ENCODE assay signal across 1 cellular context in genomic region chr5:42970636-42971559, GRCh38.
TF ChIP-seq lines count a peak whose summit lies in the region.

No MANE protein-coding gene starts in this region.

TF ChIP-seq in K562, 482 proteins besides CTCF, POLR2A, EP300 and RAD21 (continued from another document):
- TF ChIP-seq PRDM10 (IDR thresholded peaks at IDR 0.05; ENCODE audit: partially characterized antibody) (no peak), ELK1 (CRISPR knock-in tag; IDR thresholded peaks at IDR 0.05) (no peak), GTF2E2 (tag; IDR thresholded peaks at IDR 0.05) (no peak), CTCFL (IDR thresholded peaks at IDR 0.05; ENCODE audit: borderline replicate concordance, insufficient read depth, low read depth, low read length, poor library complexity, severe bottlenecking) (peak; percentile 6), ZBTB8A (IDR thresholded peaks at IDR 0.05; ENCODE audit: partially characterized antibody) (no peak), CHD4 (IDR thresholded peaks at IDR 0.05; ENCODE audit: insufficient read depth, insufficient replicate concordance, low read depth, low read length, poor library complexity, severe bottlenecking) (no peak)
